Comparison of ENCODE assay signal across 1 cellular context in the genomic region with DNA sequence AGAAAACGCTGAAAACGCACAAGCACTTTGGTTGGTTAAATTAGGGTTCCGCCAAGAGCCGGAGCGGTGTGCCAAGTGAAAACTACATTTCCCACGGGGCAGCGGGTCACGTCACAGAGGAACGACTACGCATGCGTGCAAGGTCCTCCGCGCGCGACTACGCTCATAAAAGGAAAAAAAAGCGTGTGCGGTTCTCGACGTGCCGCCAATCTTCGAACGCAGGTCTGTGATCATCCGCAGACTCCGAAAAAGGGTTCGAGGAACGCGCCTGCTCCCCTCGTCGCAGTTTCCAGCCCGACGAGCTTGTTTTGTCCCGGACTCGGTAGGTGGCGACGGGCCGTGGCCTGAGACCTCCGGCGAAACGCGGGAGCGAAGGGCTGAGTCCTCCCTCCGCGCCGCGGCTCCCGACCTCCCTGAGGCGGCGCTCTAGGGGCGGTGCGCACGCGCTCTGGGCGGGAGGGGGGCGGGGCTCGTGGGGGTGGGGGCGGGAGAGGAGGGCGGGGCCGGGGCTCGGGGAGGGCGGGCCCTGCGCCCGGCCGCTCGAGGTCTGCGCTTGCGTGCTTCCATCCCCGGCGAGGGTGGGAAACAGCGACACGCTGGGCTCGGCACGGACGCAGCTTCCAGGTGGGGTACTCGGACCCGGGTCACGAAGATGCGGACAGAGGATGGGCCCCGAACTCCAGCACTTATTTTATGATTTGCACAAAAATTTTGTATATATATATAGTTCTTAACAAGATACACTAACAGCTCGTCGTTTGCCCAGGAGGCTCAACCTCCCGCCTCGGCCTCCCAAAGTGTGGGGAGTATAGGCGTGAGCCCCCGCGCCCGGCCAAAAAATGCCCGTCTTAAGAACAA.
A peak's percentile ranks its signal among the peaks of the same experiment; 100 is the strongest.
TF ChIP-seq lines count a peak whose summit lies in the region.

A gene (plus strand): TSS at position 145 of the 858 bp plus-strand sequence. CDS start 27,150 bp downstream, outside the sequence.

TF ChIP-seq in HEK293, 187 proteins besides CTCF, POLR2A, EP300 and RAD21 (continued from another document and continues in another):
- TF ChIP-seq, protein P1, sequence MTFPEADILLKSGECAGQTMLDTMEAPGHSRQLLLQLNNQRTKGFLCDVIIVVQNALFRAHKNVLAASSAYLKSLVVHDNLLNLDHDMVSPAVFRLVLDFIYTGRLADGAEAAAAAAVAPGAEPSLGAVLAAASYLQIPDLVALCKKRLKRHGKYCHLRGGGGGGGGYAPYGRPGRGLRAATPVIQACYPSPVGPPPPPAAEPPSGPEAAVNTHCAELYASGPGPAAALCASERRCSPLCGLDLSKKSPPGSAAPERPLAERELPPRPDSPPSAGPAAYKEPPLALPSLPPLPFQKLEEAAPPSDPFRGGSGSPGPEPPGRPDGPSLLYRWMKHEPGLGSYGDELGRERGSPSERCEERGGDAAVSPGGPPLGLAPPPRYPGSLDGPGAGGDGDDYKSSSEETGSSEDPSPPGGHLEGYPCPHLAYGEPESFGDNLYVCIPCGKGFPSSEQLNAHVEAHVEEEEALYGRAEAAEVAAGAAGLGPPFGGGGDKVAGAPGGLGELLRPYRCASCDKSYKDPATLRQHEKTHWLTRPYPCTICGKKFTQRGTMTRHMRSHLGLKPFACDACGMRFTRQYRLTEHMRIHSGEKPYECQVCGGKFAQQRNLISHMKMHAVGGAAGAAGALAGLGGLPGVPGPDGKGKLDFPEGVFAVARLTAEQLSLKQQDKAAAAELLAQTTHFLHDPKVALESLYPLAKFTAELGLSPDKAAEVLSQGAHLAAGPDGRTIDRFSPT (tag by site-specific recombination; IDR thresholded peaks at IDR 0.05) = no peak
- TF ChIP-seq ZNF707 (tag by site-specific recombination; IDR thresholded peaks at IDR 0.05) (peak; percentile 24; the same call in 1 of the 2 replicates), ZNF548 (tag by site-specific recombination; IDR thresholded peaks at IDR 0.05) (no peak), KLF1 (tag by site-specific recombination; IDR thresholded peaks at IDR 0.05) (peak; percentile 44; the same call in 1 of the 2 replicates), ZXDB (tag by site-specific recombination; IDR thresholded peaks at IDR 0.05) (peak; percentile 93), GLIS1 (tag by site-specific recombination; IDR thresholded peaks at IDR 0.05) (peak; percentile 72; the same call in 1 of the 2 replicates), ZNF677 (tag by site-specific recombination; IDR thresholded peaks at IDR 0.05) (no peak), ZNF660 (tag by site-specific recombination; IDR thresholded peaks at IDR 0.05) (peak; percentile 95), ZNF404 (tag by site-specific recombination; IDR thresholded peaks at IDR 0.05) (no peak), ZNF132 (tag by site-specific recombination; IDR thresholded peaks at IDR 0.05; ENCODE audit: borderline replicate concordance) (no peak), ZNF596 (tag by site-specific recombination; IDR thresholded peaks at IDR 0.05) (no peak), ZBTB1 (tag by site-specific recombination; IDR thresholded peaks at IDR 0.05) (peak; percentile 95), ZNF571 (tag by site-specific recombination; IDR thresholded peaks at IDR 0.05) (no peak), SP2 (tag by site-specific recombination; IDR thresholded peaks at IDR 0.05) (peak; percentile 66), ZNF629 (tag by site-specific recombination; IDR thresholded peaks at IDR 0.05) (peak; percentile 81), ZNF266 (tag by site-specific recombination; IDR thresholded peaks at IDR 0.05; ENCODE audit: low read depth) (no peak), ZNF19 (tag by site-specific recombination; IDR thresholded peaks at IDR 0.05; ENCODE audit: low read depth) (no peak), ZFP69B (tag by site-specific recombination; IDR thresholded peaks at IDR 0.05) (0 out of 2 replicates have a peak, but pooled peaks have one; percentile 45), GLI4 (tag by site-specific recombination; IDR thresholded peaks at IDR 0.05) (0 out of 2 replicates have a peak, but pooled peaks have one; percentile 56), ZNF169 (tag by site-specific recombination; IDR thresholded peaks at IDR 0.05) (no peak), SALL2 (tag by site-specific recombination; IDR thresholded peaks at IDR 0.05; ENCODE audit: borderline replicate concordance) (no peak), ZNF76 (tag by site-specific recombination; IDR thresholded peaks at IDR 0.05; ENCODE audit: borderline replicate concordance, low read depth) (peak; percentile 89), ZNF473 (tag by site-specific recombination; IDR thresholded peaks at IDR 0.05) (no peak), ZIC2 (tag by site-specific recombination; IDR thresholded peaks at IDR 0.05) (0 out of 2 replicates have a peak, but pooled peaks have one; percentile 28), WT1 (tag by site-specific recombination; IDR thresholded peaks at IDR 0.05) (peak; percentile 59; the same call in 1 of the 2 replicates), IKZF3 (tag by site-specific recombination; IDR thresholded peaks at IDR 0.05) (peak; percentile 52; the same call in 1 of the 2 replicates)
- TF ChIP-seq, protein P2, sequence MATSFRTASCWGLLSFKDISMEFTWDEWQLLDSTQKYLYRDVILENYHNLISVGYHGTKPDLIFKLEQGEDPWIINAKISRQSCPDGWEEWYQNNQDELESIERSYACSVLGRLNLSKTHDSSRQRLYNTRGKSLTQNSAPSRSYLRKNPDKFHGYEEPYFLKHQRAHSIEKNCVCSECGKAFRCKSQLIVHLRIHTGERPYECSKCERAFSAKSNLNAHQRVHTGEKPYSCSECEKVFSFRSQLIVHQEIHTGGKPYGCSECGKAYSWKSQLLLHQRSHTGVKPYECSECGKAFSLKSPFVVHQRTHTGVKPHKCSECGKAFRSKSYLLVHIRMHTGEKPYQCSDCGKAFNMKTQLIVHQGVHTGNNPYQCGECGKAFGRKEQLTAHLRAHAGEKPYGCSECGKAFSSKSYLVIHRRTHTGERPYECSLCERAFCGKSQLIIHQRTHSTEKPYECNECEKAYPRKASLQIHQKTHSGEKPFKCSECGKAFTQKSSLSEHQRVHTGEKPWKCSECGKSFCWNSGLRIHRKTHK (tag by site-specific recombination; IDR thresholded peaks at IDR 0.05) = no peak
- TF ChIP-seq, protein P3, sequence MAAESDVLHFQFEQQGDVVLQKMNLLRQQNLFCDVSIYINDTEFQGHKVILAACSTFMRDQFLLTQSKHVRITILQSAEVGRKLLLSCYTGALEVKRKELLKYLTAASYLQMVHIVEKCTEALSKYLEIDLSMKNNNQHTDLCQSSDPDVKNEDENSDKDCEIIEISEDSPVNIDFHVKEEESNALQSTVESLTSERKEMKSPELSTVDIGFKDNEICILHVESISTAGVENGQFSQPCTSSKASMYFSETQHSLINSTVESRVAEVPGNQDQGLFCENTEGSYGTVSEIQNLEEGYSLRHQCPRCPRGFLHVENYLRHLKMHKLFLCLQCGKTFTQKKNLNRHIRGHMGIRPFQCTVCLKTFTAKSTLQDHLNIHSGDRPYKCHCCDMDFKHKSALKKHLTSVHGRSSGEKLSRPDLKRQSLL (tag by site-specific recombination; IDR thresholded peaks at IDR 0.05) = no peak
- TF ChIP-seq, protein P4, sequence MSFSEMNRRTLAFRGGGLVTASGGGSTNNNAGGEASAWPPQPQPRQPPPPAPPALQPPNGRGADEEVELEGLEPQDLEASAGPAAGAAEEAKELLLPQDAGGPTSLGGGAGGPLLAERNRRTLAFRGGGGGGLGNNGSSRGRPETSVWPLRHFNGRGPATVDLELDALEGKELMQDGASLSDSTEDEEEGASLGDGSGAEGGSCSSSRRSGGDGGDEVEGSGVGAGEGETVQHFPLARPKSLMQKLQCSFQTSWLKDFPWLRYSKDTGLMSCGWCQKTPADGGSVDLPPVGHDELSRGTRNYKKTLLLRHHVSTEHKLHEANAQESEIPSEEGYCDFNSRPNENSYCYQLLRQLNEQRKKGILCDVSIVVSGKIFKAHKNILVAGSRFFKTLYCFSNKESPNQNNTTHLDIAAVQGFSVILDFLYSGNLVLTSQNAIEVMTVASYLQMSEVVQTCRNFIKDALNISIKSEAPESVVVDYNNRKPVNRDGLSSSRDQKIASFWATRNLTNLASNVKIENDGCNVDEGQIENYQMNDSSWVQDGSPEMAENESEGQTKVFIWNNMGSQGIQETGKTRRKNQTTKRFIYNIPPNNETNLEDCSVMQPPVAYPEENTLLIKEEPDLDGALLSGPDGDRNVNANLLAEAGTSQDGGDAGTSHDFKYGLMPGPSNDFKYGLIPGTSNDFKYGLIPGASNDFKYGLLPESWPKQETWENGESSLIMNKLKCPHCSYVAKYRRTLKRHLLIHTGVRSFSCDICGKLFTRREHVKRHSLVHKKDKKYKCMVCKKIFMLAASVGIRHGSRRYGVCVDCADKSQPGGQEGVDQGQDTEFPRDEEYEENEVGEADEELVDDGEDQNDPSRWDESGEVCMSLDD (tag by site-specific recombination; IDR thresholded peaks at IDR 0.05) = no peak
- TF ChIP-seq, protein P5, sequence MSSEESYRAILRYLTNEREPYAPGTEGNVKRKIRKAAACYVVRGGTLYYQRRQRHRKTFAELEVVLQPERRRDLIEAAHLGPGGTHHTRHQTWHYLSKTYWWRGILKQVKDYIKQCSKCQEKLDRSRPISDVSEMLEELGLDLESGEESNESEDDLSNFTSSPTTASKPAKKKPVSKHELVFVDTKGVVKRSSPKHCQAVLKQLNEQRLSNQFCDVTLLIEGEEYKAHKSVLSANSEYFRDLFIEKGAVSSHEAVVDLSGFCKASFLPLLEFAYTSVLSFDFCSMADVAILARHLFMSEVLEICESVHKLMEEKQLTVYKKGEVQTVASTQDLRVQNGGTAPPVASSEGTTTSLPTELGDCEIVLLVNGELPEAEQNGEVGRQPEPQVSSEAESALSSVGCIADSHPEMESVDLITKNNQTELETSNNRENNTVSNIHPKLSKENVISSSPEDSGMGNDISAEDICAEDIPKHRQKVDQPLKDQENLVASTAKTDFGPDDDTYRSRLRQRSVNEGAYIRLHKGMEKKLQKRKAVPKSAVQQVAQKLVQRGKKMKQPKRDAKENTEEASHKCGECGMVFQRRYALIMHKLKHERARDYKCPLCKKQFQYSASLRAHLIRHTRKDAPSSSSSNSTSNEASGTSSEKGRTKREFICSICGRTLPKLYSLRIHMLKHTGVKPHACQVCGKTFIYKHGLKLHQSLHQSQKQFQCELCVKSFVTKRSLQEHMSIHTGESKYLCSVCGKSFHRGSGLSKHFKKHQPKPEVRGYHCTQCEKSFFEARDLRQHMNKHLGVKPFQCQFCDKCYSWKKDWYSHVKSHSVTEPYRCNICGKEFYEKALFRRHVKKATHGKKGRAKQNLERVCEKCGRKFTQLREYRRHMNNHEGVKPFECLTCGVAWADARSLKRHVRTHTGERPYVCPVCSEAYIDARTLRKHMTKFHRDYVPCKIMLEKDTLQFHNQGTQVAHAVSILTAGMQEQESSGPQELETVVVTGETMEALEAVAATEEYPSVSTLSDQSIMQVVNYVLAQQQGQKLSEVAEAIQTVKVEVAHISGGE (tag by site-specific recombination; conservative IDR thresholded peaks at IDR 0.05; ENCODE audit: low read depth) = 0 out of 2 replicates have a peak, but pooled peaks have one; percentile 38
- TF ChIP-seq, protein P6, sequence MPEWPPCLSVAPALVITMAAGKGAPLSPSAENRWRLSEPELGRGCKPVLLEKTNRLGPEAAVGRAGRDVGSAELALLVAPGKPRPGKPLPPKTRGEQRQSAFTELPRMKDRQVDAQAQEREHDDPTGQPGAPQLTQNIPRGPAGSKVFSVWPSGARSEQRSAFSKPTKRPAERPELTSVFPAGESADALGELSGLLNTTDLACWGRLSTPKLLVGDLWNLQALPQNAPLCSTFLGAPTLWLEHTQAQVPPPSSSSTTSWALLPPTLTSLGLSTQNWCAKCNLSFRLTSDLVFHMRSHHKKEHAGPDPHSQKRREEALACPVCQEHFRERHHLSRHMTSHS (tag by site-specific recombination; IDR thresholded peaks at IDR 0.05) = no peak
- TF ChIP-seq, protein P7, sequence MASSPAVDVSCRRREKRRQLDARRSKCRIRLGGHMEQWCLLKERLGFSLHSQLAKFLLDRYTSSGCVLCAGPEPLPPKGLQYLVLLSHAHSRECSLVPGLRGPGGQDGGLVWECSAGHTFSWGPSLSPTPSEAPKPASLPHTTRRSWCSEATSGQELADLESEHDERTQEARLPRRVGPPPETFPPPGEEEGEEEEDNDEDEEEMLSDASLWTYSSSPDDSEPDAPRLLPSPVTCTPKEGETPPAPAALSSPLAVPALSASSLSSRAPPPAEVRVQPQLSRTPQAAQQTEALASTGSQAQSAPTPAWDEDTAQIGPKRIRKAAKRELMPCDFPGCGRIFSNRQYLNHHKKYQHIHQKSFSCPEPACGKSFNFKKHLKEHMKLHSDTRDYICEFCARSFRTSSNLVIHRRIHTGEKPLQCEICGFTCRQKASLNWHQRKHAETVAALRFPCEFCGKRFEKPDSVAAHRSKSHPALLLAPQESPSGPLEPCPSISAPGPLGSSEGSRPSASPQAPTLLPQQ (tag by site-specific recombination; IDR thresholded peaks at IDR 0.05) = peak; percentile 86
- TF ChIP-seq, protein P8, sequence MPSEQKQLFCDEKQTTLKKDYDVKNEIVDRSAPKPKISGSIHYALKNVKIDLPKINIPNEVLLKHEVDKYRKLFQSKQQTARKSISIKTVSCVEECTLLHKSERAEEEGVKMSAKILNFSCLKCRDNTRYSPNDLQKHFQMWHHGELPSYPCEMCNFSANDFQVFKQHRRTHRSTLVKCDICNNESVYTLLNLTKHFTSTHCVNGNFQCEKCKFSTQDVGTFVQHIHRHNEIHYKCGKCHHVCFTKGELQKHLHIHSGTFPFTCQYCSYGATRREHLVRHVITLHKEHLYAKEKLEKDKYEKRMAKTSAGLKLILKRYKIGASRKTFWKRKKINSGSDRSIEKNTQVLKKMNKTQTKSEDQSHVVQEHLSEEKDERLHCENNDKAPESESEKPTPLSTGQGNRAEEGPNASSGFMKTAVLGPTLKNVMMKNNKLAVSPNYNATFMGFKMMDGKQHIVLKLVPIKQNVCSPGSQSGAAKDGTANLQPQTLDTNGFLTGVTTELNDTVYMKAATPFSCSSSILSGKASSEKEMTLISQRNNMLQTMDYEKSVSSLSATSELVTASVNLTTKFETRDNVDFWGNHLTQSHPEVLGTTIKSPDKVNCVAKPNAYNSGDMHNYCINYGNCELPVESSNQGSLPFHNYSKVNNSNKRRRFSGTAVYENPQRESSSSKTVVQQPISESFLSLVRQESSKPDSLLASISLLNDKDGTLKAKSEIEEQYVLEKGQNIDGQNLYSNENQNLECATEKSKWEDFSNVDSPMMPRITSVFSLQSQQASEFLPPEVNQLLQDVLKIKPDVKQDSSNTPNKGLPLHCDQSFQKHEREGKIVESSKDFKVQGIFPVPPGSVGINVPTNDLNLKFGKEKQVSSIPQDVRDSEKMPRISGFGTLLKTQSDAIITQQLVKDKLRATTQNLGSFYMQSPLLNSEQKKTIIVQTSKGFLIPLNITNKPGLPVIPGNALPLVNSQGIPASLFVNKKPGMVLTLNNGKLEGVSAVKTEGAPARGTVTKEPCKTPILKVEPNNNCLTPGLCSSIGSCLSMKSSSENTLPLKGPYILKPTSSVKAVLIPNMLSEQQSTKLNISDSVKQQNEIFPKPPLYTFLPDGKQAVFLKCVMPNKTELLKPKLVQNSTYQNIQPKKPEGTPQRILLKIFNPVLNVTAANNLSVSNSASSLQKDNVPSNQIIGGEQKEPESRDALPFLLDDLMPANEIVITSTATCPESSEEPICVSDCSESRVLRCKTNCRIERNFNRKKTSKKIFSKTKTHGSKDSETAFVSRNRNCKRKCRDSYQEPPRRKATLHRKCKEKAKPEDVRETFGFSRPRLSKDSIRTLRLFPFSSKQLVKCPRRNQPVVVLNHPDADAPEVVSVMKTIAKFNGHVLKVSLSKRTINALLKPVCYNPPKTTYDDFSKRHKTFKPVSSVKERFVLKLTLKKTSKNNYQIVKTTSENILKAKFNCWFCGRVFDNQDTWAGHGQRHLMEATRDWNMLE (tag by site-specific recombination; conservative IDR thresholded peaks at IDR 0.05; ENCODE audit: low read depth) = no peak
